23 cellular contexts compared by ENCODE assay signal in genomic region chr14:70032016-70032415, GRCh38.
"Had no signal": no experiment of that assay in that cellular context is flagged by ENCODE, and none has a peak within 500 bp of the region (broad histone marks: within the 10 kb centered on the region; RNA-seq: fewer than 3 reads in every experiment).

No MANE protein-coding gene starts in this region.

- H3K27ac ChIP-seq: left ventricle myocardium inferior, pancreas, prostate gland, skin epidermis, tibial nerve, vagina had no signal

- H3K9me3 ChIP-seq: left ventricle myocardium inferior, mucosa of descending colon, pancreas, prostate gland, tibial nerve, vagina had no signal

- DNase-seq: left ventricle myocardium inferior; midbrain; mucosa of descending colon; naive thymus-derived CD4-positive, alpha-beta T cell; nucleus accumbens; pancreas; retina; right cardiac atrium; stimulated activated CD4-positive, alpha-beta T cell treated with anti-CD3 and anti-CD28 coated beads, Interleukin-1b, Interleukin-23, amount 100 ng/mL, for 48 hours; stimulated activated CD4-positive, alpha-beta T cell treated with anti-CD3 and anti-CD28 coated beads, Interleukin-2, amount 100 ng/mL, for 48 hours; stimulated activated CD4-positive, alpha-beta T cell treated with anti-CD3 and anti-CD28 coated beads, Interleukin-4, amount 100 ng/mL, for 4 hours; stimulated activated CD8-positive, alpha-beta memory T cell treated with anti-CD3 and anti-CD28 coated beads, Interleukin-4, amount 100 ng/mL, for 48 hours; stimulated activated naive CD4-positive, alpha-beta T cell treated with Interleukin-2 at 50 U/mL for 16 hours; stimulated activated naive CD8-positive, alpha-beta T cell treated with anti-CD3 and anti-CD28 coated beads, Interleukin-15, amount 100 ng/mL, for 72 hours; substantia nigra had no signal

- H3K27me3 ChIP-seq: pancreas, tibial nerve, vagina had no signal

- H3K4me3 ChIP-seq: left ventricle myocardium inferior, lung, mucosa of descending colon, pancreas, prostate gland, skin epidermis, tibial nerve, vagina had no signal

- FAIRE-seq: pancreas had no signal

- H3K4me1 ChIP-seq: left ventricle myocardium inferior, pancreas, prostate gland, vagina had no signal

- H3K36me3 ChIP-seq: left ventricle myocardium inferior, pancreas, prostate gland, tibial nerve, vagina had no signal

- ATAC-seq: mucosa of descending colon; naive thymus-derived CD4-positive, alpha-beta T cell; natural killer cell treated with Interleukin-12 subunit alpha and Interleukin-12 subunit beta and Interleukin-15 and Interleukin-18, amount 100 ng/mL, for 72 hours; right cardiac atrium; sciatic nerve; stimulated activated memory B cell treated with anti-CD40 and anti-IgM and Interleukin-4, amounts not matched to agents 10 μg/mL and 1 μg/mL and 100 μg/mL, for 72 hours; stimulated activated naive CD8-positive, alpha-beta T cell treated with anti-CD3 and anti-CD28 coated beads, Interleukin-15, amount 100 ng/mL, for 72 hours had no signal
